Comparison of ENCODE assay signal across 7 cellular contexts in the genomic region with DNA sequence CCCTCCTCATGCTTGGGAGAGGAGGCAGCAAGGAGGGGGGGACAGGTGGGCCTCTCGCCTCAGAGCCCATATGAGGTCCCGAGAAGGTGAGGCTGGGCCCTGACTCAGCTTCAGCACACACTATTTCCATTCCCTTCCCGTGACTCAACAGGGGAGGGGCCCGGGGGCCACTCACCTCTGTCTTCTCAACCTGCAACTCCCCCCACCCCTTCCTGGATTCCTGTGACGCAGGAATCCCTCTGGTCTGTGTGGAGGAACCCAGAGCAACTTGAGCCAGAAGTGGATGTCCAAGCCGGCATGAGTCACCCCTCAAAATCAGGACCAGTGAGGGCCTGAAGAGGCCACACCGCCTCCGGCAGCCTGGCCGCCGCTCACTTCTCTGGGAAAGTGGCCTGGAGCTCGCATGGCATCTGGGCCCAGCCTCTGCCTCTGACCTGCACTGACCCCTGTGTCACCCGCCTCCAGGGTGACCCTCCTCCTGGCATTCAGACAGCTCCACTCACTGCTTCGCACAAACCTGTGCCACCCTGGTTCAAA.
DNase-seq lines count a peak whose midpoint lies in the region; ATAC-seq, FAIRE-seq and TF ChIP-seq lines count a peak whose summit lies in the region.
"Not testable (repeated sequence)": the region's sequence is repeated elsewhere in the genome, so short reads cannot be mapped to it uniquely, and the experiment has no call there.

No MANE protein-coding gene starts in this region.

- not testable (repeated sequence) for H3K4me3 ChIP-seq in RWPE2 (ENCODE audit: severe bottlenecking); astrocyte (ENCODE audit: insufficient read depth, low read depth, low read length); spleen

- ATAC-seq in RWPE2 (ENCODE audit: low read depth) (peak; percentile 84), left colon (peak; percentile 70)

- not testable (repeated sequence) for H3K27ac ChIP-seq in RWPE2 (ENCODE audit: poor library complexity, severe bottlenecking); astrocyte (ENCODE audit: low read depth, low read length); spleen

- H3K9me3 Mint-ChIP-seq in astrocyte (ENCODE audit: unreplicated experiment) = not testable (repeated sequence)

- 63 to 80% (median 70%) methylated on average over 5 to 6 of the region's 13 CpGs; no CpG with 5 or more reads in 2 of the 5 donors for WGBS in spleen, 5 donors

- H3K27ac Mint-ChIP-seq in astrocyte (ENCODE audit: unreplicated experiment) = not testable (repeated sequence)

- not testable (repeated sequence) for TF ChIP-seq POLR2A in spleen (IDR thresholded peaks at IDR 0.05)

- H3K4me1 ChIP-seq in RWPE2 (ENCODE audit: insufficient read depth, poor library complexity, severe bottlenecking); astrocyte (ENCODE audit: insufficient read depth, low read length); spleen: not testable (repeated sequence)

- not testable (repeated sequence) for H3K79me2 ChIP-seq in astrocyte (ENCODE audit: insufficient read depth, low read length)

- not testable (repeated sequence) for H3K4me2 ChIP-seq in astrocyte (ENCODE audit: low read length)

- not testable (repeated sequence) for H3K4me3 Mint-ChIP-seq in astrocyte (ENCODE audit: unreplicated experiment)

- H2AFZ ChIP-seq in astrocyte (ENCODE audit: low read depth, low read length) = not testable (repeated sequence)

- H3K36me3 Mint-ChIP-seq in astrocyte (ENCODE audit: low read depth, unreplicated experiment) = not testable (repeated sequence)

- H3K27me3 ChIP-seq in RWPE2 (ENCODE audit: insufficient read depth, poor library complexity, severe bottlenecking); astrocyte (ENCODE audit: insufficient read depth, low read length); spleen (replicated peaks in 1 of 7): not testable (repeated sequence)

- not testable (repeated sequence) for H3K9ac ChIP-seq in astrocyte (ENCODE audit: low read length)

- intact Hi-C loops in cardiac septum (cut with DNase I); left colon (cut with DNase I, micrococcal nuclease); spleen (cut with DNase I; ENCODE audit: low total_unique reads): not testable (repeated sequence)

- not testable (repeated sequence) for H3K27me3 Mint-ChIP-seq in astrocyte (ENCODE audit: low read depth, unreplicated experiment)

- not testable (repeated sequence) for H4K20me1 ChIP-seq in astrocyte (ENCODE audit: insufficient read depth, low read length)

- not testable (repeated sequence) for H3K36me3 ChIP-seq in RWPE2 (ENCODE audit: low read depth); astrocyte (ENCODE audit: insufficient read depth, low read length); spleen

- not testable (repeated sequence) for TF ChIP-seq CTCF in RWPE2 (IDR thresholded peaks at IDR 0.05; ENCODE audit: poor library complexity, severe bottlenecking); astrocyte (IDR thresholded peaks at IDR 0.05; ENCODE audit: insufficient read depth, low read depth, low read length); spleen (IDR thresholded peaks at IDR 0.05 in 8 of 11, conservative IDR thresholded peaks at IDR 0.05 in 3 of 11)

- H3K9me3 ChIP-seq in RWPE2 (ENCODE audit: severe bottlenecking); astrocyte (ENCODE audit: insufficient read depth, low read depth, low read length); spleen: not testable (repeated sequence)

- not testable (repeated sequence) for DNase-seq in HTR-8/SVneo (ENCODE audit: insufficient read length, low spot score); RWPE2 (ENCODE audit: low spot score); astrocyte (ENCODE audit: low read depth); left colon
- DNase-seq in cardiac septum (ENCODE audit: low spot score) (peak; percentile 35), mesenteric fat pad (ENCODE audit: low spot score) (peak; percentile 28), spleen (peak; percentile 24)

- FAIRE-seq in HTR-8/SVneo (lab: Jason Lieb, UNC) (peak; percentile 98), astrocyte (lab: Jason Lieb, UNC) (peak; percentile 59)

- H3K4me1 Mint-ChIP-seq in astrocyte (ENCODE audit: low read depth, unreplicated experiment) = not testable (repeated sequence)
